Comparison of ENCODE assay signal across 10 cellular contexts in the genomic region with DNA sequence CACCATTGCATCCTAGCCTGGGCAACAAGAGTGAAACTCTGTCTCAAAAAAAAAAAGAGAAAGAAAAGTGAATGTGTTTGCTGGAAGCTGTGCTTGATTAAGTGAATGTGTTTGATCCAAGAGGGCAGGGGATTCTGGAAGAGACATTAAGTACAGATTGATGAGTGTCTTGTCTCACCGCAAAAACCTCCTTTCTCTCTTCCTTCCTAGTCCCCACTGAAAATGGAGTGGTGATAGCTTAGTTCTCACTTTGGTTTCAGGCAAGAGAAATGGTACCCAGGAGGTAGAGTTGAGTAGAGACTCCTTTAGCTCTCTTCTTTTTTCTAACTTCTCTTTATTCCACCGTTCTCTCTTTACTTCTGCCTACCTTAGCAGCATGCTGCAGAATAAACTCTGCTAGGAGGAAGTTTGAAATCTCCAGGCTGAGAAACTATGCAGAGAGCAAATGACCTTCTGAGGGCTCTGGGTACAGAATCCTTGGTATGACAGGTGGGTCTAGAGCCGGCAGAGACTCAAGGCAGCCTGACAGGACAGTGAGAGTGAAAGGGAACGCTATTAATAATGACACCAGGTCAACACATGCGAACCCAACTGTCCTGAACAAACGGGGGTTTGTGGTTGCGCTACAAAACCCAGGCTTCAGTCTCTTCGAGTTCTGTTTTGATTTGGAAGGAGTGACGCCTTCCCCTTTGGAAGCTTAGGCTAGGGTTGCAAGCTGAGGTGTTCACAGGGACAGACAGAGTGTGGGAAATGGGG.
DNase-seq lines count a peak whose midpoint lies in the region; ATAC-seq, FAIRE-seq and TF ChIP-seq lines count a peak whose summit lies in the region.
"Had no signal": no experiment of that assay in that cellular context is flagged by ENCODE, and none has a peak within 500 bp of the region (broad histone marks: within the 10 kb centered on the region; RNA-seq: fewer than 3 reads in every experiment).

No MANE protein-coding gene starts in this region.

- peaks cover 83% of the 10 kb centered on the region for H3K79me2 ChIP-seq in HepG2 (ENCODE audit: insufficient read depth, low read length)

- H2AFZ ChIP-seq in IMR-90 (replicated peaks; ENCODE audit: low read length, poor library complexity) (no peak overlapping the region), HepG2 (ENCODE audit: low read length) (no peak overlapping the region)

- H4K5ac ChIP-seq in IMR-90 (ENCODE audit: low read depth, low read length), result peak overlapping the region; percentile 78

- H3K18ac ChIP-seq in IMR-90 (ENCODE audit: low read depth, low read length), result peak overlapping the region; percentile 81

- H2BK120ac ChIP-seq in IMR-90 (ENCODE audit: low read depth, low read length), result peak overlapping the region; percentile 75

- H3K9me3 ChIP-seq in IMR-90 (ENCODE audit: control insufficient read depth, insufficient read depth, low read length) (no peaks in the 10 kb centered on the region), HepG2 (ENCODE audit: low read length) (no peaks in the 10 kb centered on the region)

- no peak for TF ChIP-seq CTCF in GM06990 (IDR thresholded peaks at IDR 0.05; ENCODE audit: insufficient read depth, low read length, poor library complexity, severe bottlenecking)
- TF ChIP-seq CTCF in IMR-90 (conservative IDR thresholded peaks at IDR 0.05; ENCODE audit: low read depth, low read length), result no peak
- no peak for TF ChIP-seq CTCF in natural killer cell (IDR thresholded peaks at IDR 0.05)
- no peak for TF ChIP-seq CTCF in HepG2 (CRISPR knock-in tag; IDR thresholded peaks at IDR 0.05)

- no peak for FAIRE-seq in HepG2 (lab: Jason Lieb, UNC)
- FAIRE-seq: H1 had no signal

- H2BK5ac ChIP-seq in IMR-90 (ENCODE audit: low read depth, low read length, poor library complexity, severe bottlenecking), result peak overlapping the region; percentile 90

- H3K4me1 ChIP-seq in IMR-90 (ENCODE audit: control insufficient read depth, insufficient read depth, low read length) (peaks cover 61% of the 10 kb centered on the region), HepG2 (ENCODE audit: insufficient read depth, low read length) (peaks cover 90% of the 10 kb centered on the region)

- H3K27ac Mint-ChIP-seq in natural killer cell, result peak overlapping the region; percentile 61 to 100
- H3K27ac Mint-ChIP-seq: activated naive CD8-positive, alpha-beta T cell treated with anti-CD3 and anti-CD28 coated beads, Interleukin-2, amount 10 ng/mL, durations not matched to agents 7 days and 5 days had no signal

- BruUV-seq in IMR-90 (replicated peaks; lab: Mats Ljungman, UMichigan), result no TSS peak
- BruUV-seq in HepG2 (replicated peaks; lab: Mats Ljungman, UMichigan), result no TSS peak

- peak overlapping the region; percentile 20; the same call in 1 of the 2 replicates for H3K56ac ChIP-seq in IMR-90 (ENCODE audit: extremely low read depth, insufficient read depth, low read length)

- H3K27ac ChIP-seq in IMR-90 (ENCODE audit: insufficient read depth, low read length) (peak overlapping the region; percentile 54), HepG2 (ENCODE audit: extremely low read length, insufficient read depth, low read length) (no peak overlapping the region)

- H3K79me1 ChIP-seq in IMR-90 (ENCODE audit: low read depth in 1 of 2, low read length in 2 of 2), result peaks cover under 1 to 84% of the 10 kb centered on the region in 2 experiments

- peak overlapping the region; percentile 78 for H3K4ac ChIP-seq in IMR-90 (ENCODE audit: low read depth, low read length)

- WGBS in IMR-90 (ENCODE audit: extremely low coverage in 2 of 2, insufficient read length in 1 of 2), 2 experiments, result 40% methylated on average over 6 of the region's 9 CpGs; no CpG with 5 or more reads in 1 of the 2 experiments
- WGBS in HepG2 (ENCODE audit: low lambda C conversion rate), result 92% methylated on average over 9 of the region's 9 CpGs

- no peaks in the 10 kb centered on the region for H3K36me3 ChIP-seq in GM06990 (ENCODE audit: control insufficient read depth, insufficient read depth, low read length)
- H3K36me3 ChIP-seq in IMR-90 (ENCODE audit: control insufficient read depth, insufficient read depth, low read length), result peaks cover 8% of the 10 kb centered on the region; the same call in 1 of the 2 replicates
- no peaks in the 10 kb centered on the region; a peak in 1 of 5 replicates for H3K36me3 ChIP-seq in HepG2 (replicated peaks in 1 of 2; ENCODE audit: control insufficient read depth in 1 of 2, insufficient read depth in 2 of 2, low read length in 2 of 2)

- DNase-seq in GM06990 (ENCODE audit: extremely low read depth, insufficient read length), result peak; percentile 30
- no peak for DNase-seq in IMR-90
- DNase-seq in natural killer cell, result no peak
- no peak for DNase-seq in KG1 (lab: John Stamatoyannopoulos, UW)
- no peak for DNase-seq in LoVo (ENCODE audit: low spot score)
- DNase-seq in HepG2 (ENCODE audit: low spot score), result no peak
- no peak for DNase-seq in stimulated activated CD4-positive, alpha-beta T cell treated with anti-CD3 and anti-CD28 coated beads, Interleukin-15, amount 100 ng/mL, for 24 hours
- DNase-seq: activated naive CD8-positive, alpha-beta T cell treated with anti-CD3 and anti-CD28 coated beads, Interleukin-2, amount 10 ng/mL, durations not matched to agents 7 days and 5 days had no signal

- H3K4me2 ChIP-seq in IMR-90 (ENCODE audit: low read depth, low read length) (no peak overlapping the region; the same call in 1 of the 2 replicates), HepG2 (ENCODE audit: low read depth, low read length) (no peak overlapping the region)

- ATAC-seq in GM19395 (IDR thresholded peaks at IDR 0.05; ENCODE audit: unreplicated experiment) (peak; percentile 85), IMR-90 (ENCODE audit: low read depth) (no peak), natural killer cell (peak in 2 of 3 donors; percentile 41 to 65), HepG2 (no peak)

- H3K9me3 Mint-ChIP-seq in natural killer cell, result no peaks in the 10 kb centered on the region
- H3K9me3 Mint-ChIP-seq: activated naive CD8-positive, alpha-beta T cell treated with anti-CD3 and anti-CD28 coated beads, Interleukin-2, amount 10 ng/mL, durations not matched to agents 7 days and 5 days had no signal

- H4K20me1 ChIP-seq in IMR-90 (ENCODE audit: insufficient read depth, low read length), result peaks cover 17% of the 10 kb centered on the region; the same call in 1 of the 2 replicates
- H4K20me1 ChIP-seq in HepG2 (ENCODE audit: insufficient read depth, low read length), result peaks cover 55% of the 10 kb centered on the region

- in situ Hi-C loops in IMR-90 (cut with MboI; ENCODE audit: low sequenced_read_pairs), result no loop called here
- in situ Hi-C loops in HepG2 (cut with HindIII; ENCODE audit: extremely low pct_ligation_motif_present, low pct_unique_long_range_greater_than_20kb), result no loop called here

- peak overlapping the region; percentile 75 for H2AK5ac ChIP-seq in IMR-90 (ENCODE audit: low read depth, low read length)

- H3K36me3 Mint-ChIP-seq in natural killer cell, result no peaks in the 10 kb centered on the region

- no peaks in the 10 kb centered on the region for H3K27me3 ChIP-seq in GM06990 (replicated peaks; ENCODE audit: control insufficient read depth, insufficient read depth, low read length)
- no peaks in the 10 kb centered on the region for H3K27me3 ChIP-seq in IMR-90 (ENCODE audit: control insufficient read depth, insufficient read depth, low read length)
- H3K27me3 ChIP-seq in HepG2 (ENCODE audit: control insufficient read depth in 1 of 2, insufficient read depth in 2 of 2, low read length in 2 of 2), result no peaks in the 10 kb centered on the region

- peaks cover 34% of the 10 kb centered on the region for H3K9me1 ChIP-seq in IMR-90 (ENCODE audit: insufficient read depth, low read length)

- H2BK20ac ChIP-seq in IMR-90 (ENCODE audit: low read depth, low read length), result peak overlapping the region; percentile 50; the same call in 1 of the 2 replicates

- peaks cover 78 to 81% of the 10 kb centered on the region in 2 donors for H3K4me1 Mint-ChIP-seq in natural killer cell

- H3K27me3 Mint-ChIP-seq in natural killer cell (ENCODE audit: low read depth in 2 of 2), result no peaks in the 10 kb centered on the region

- intact Hi-C loops in IMR-90 (cut with micrococcal nuclease), result loop anchor here (10.0 kb wide), 1 partner anchor 195 kb away; no protein-coding TSS in a partner anchor
- intact Hi-C loops in natural killer cell (cut with micrococcal nuclease), result no loop called here
- intact Hi-C loops in HepG2 (cut with micrococcal nuclease; ENCODE audit: unreplicated experiment), result no loop called here

- CTCF ChIA-PET in IMR-90 (lab: Yijun Ruan, JAX), result interaction anchor here (0.9 kb wide), 1 partner anchor 15 kb away, joined by 3 read pairs; no protein-coding TSS in a partner anchor
- CTCF ChIA-PET in HepG2 (lab: Yijun Ruan, JAX; ENCODE audit: low intra/inter-chr PET ratio, low total read pairs), result no interaction called here

- POLR2A ChIA-PET in IMR-90 (lab: Charles Lee; ENCODE audit: unreplicated experiment), result no interaction called here
- POLR2A ChIA-PET in HepG2 (lab: Yijun Ruan, JAX), result no interaction called here

- H2BK15ac ChIP-seq in IMR-90 (ENCODE audit: low read depth, low read length), result peak overlapping the region; percentile 84; the same call in 2 of the 3 replicates

- H3K9ac ChIP-seq in IMR-90 (ENCODE audit: low read depth, low read length) (peak overlapping the region; percentile 44; the same call in 1 of the 2 replicates), HepG2 (ENCODE audit: insufficient read depth, low read depth, low read length) (no peak overlapping the region)

- H3K4me3 ChIP-seq in GM06990 (replicated peaks; ENCODE audit: low read depth, low read length) (no peak overlapping the region), IMR-90 (ENCODE audit: insufficient read depth, low read depth, low read length) (no peak overlapping the region), HepG2 (replicated peaks in 1 of 3; ENCODE audit: insufficient read depth in 1 of 3, low read depth in 2 of 3, low read length in 3 of 3) (no peak overlapping the region)

- H3K4me3 Mint-ChIP-seq in natural killer cell, result peak overlapping the region; percentile 63
- H3K4me3 Mint-ChIP-seq: activated naive CD8-positive, alpha-beta T cell treated with anti-CD3 and anti-CD28 coated beads, Interleukin-2, amount 10 ng/mL, durations not matched to agents 7 days and 5 days had no signal

- H4K91ac ChIP-seq in IMR-90 (ENCODE audit: insufficient read depth, low read depth, low read length), result peak overlapping the region; percentile 54

- peak overlapping the region; percentile 95 for H3K23ac ChIP-seq in IMR-90 (ENCODE audit: low read depth, low read length)

- TF ChIP-seq EP300 in HepG2 (IDR thresholded peaks at IDR 0.05; ENCODE audit: low read depth in 2 of 2, low read length in 2 of 2) (no peak), HepG2 (CRISPR knock-in tag; IDR thresholded peaks at IDR 0.05; ENCODE audit: borderline replicate concordance) (no peak)

- dilution Hi-C loops in IMR-90 (cut with HindIII; ENCODE audit: low sequenced_read_pairs, unreplicated experiment), result no loop called here

- no peak overlapping the region for H2AK9ac ChIP-seq in IMR-90 (replicated peaks; ENCODE audit: low read depth, low read length, poor library complexity)

- H3K14ac ChIP-seq in IMR-90 (replicated peaks; ENCODE audit: low read depth, low read length), result peak overlapping the region; percentile 75

- peak overlapping the region; percentile 82 to 88 for H4K8ac ChIP-seq in IMR-90 (ENCODE audit: low read depth in 2 of 2, low read length in 2 of 2)

- TF ChIP-seq RAD21 in IMR-90 (IDR thresholded peaks at IDR 0.05; ENCODE audit: low read length) (no peak), HepG2 (CRISPR knock-in tag; IDR thresholded peaks at IDR 0.05) (no peak)

- no peak for TF ChIP-seq POLR2A in IMR-90 (IDR thresholded peaks at IDR 0.05; ENCODE audit: low read depth, low read length)
- TF ChIP-seq POLR2A in HepG2 (IDR thresholded peaks at IDR 0.05; ENCODE audit: insufficient read depth in 1 of 2, low read depth in 2 of 2, low read length in 2 of 2), result no peak

Comparison
In these comparisons a context has a peak if more than half of its experiments do, and no peak if none do; other contexts are left out.
1. ATAC-seq: peak in GM19395 (single experiment) and natural killer cell (2 of 3); none in IMR-90 (single experiment) and HepG2 (single experiment).